1 cellular context compared by ENCODE assay signal in the genomic region with DNA sequence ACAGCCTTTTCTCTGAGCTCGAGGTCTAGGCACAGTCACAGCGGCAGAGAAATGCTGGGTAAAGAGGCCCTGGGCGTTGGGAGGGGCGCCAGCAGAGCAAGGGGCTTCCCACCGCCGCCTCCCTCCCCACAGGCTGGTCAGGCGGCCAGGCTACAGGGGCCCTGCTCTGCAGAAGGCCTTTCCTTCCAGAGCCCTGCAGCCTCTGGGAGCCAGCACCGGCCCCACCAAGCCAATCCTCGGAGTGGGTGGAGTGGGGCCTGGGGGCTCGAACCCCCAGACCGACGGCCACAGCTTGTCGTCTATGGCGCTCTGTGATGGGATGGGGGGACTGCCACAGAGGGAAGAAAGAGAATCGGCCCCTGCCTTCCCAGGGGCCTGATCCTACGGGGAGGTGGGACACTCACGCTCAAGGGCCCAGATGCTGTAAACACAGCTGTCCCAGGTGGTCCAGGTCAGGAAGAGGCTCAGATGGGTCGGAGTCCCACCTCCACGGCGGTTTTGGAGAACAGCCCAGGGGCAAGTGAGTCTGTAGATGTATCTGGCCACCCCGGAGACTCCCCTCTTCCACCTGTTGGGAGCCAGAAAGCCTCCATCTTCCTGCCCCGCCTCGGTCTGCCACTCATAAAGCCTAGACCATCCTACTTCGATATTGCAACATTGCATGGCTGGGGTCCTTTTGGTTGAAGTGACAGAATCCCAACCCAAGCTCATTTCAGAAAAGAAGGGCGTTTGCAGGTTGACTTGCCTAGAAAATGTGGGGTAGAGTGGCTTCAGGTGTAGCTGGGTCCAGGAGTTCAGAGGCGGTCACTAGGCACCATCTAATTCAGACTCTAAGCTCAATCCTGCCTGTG.
TF ChIP-seq lines count a peak whose summit lies in the region.

No MANE protein-coding gene starts in this region.

TF ChIP-seq in HEK293, 187 proteins besides CTCF, POLR2A, EP300 and RAD21:
- TF ChIP-seq SCRT2 (tag by site-specific recombination; IDR thresholded peaks at IDR 0.05): 0 out of 2 replicates have a peak, but pooled peaks have one; percentile 31
- no peak for TF ChIP-seq ZNF211 (tag by site-specific recombination; IDR thresholded peaks at IDR 0.05; ENCODE audit: low read depth)
- no peak for TF ChIP-seq ZNF747 (tag by site-specific recombination; IDR thresholded peaks at IDR 0.05)
- no peak for TF ChIP-seq ZNF529 (tag by site-specific recombination; IDR thresholded peaks at IDR 0.05; ENCODE audit: insufficient replicate concordance)
- no peak for TF ChIP-seq ZBTB20 (tag by site-specific recombination; IDR thresholded peaks at IDR 0.05)
